In the genomic region with DNA sequence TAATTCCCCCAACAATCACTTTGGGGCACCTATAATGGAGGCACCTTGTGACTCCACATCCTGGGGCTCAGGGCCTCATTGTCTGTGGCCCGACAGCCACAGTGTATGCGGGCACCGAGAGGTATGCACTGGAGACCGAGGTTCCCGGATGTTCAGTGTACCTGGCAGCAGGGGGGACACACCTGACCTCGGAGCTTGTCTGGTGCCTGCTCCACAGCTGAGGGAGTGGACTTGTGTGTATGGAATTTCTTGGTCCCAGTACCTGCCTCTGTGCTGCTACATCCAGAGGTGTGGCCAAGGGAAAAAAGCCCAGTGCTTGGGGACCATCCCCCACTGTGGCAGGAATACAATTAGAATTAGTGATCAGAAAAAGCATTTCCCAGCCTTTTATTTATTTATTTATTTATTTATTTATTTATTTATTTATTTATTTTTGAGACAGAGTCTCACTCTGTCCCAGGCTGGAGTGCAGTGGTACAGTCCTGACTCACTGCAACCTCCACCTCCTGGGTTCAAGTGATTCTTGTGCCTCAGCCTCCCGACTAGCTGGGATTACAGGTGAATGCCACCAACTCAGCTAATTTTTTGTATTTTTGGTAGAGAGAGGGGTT, we compare ENCODE assay signal across 18 cellular contexts. TPM values are rescaled to one million over a fixed set of nuclear protein-coding genes. Genes with fewer than 3 reads are reported as not detected.
DNase-seq lines count a peak whose midpoint lies in the region; ATAC-seq and TF ChIP-seq lines count a peak whose summit lies in the region.
"Had no signal": no experiment of that assay in that cellular context is flagged by ENCODE, and none has a peak within 500 bp of the region (broad histone marks: within the 10 kb centered on the region; RNA-seq: fewer than 3 reads in every experiment).

No MANE protein-coding gene starts in this region.

- H3K4me2 ChIP-seq in GM23338 (peak overlapping the region; percentile 64), IMR-90 (ENCODE audit: low read depth, low read length) (no peak overlapping the region), neuronal stem cell (ENCODE audit: insufficient read depth, low read length, poor library complexity, severe bottlenecking) (no peak overlapping the region)

- intact Hi-C loops in IMR-90 (cut with micrococcal nuclease) = loop anchor here (2.0 kb wide), 1 partner anchor 65 kb away; the partner anchor contains the start of gene DET1
- intact Hi-C loops in heart right ventricle (cut with DNase I) = loop anchor here in 6 of 10 donors (2.0 to 10.0 kb wide), 3 partner anchors 67 to 135 kb away; partner anchors contain the start of gene DET1 (in 1 of the 6)

- no peak overlapping the region for H2BK12ac ChIP-seq in neuronal stem cell (ENCODE audit: low read length)

- no peak overlapping the region for H3K14ac ChIP-seq in IMR-90 (replicated peaks; ENCODE audit: low read depth, low read length)
- no peak overlapping the region for H3K14ac ChIP-seq in neuronal stem cell (ENCODE audit: low read length)

- in situ Hi-C loops in IMR-90 (cut with MboI; ENCODE audit: low sequenced_read_pairs) = no loop called here

- H3K36me3 ChIP-seq in GM23338 (ENCODE audit: insufficient read depth) (no peaks in the 10 kb centered on the region), IMR-90 (ENCODE audit: control insufficient read depth, insufficient read depth, low read length) (no peaks in the 10 kb centered on the region), endodermal cell (ENCODE audit: control insufficient read depth, insufficient read depth, low read length) (peaks cover 94% of the 10 kb centered on the region), neuronal stem cell (replicated peaks in 1 of 2; ENCODE audit: control insufficient read depth in 2 of 2, insufficient read depth in 2 of 2, low read length in 2 of 2) (no peaks in the 10 kb centered on the region), heart right ventricle (no peaks in the 10 kb centered on the region)
- H3K36me3 ChIP-seq: BLaER1 had no signal

- no peak for TF ChIP-seq POLR2A in IMR-90 (IDR thresholded peaks at IDR 0.05; ENCODE audit: low read depth, low read length)

- H3K79me1 ChIP-seq in IMR-90 (ENCODE audit: low read depth in 1 of 2, low read length in 2 of 2) (no peaks in the 10 kb centered on the region), neuronal stem cell (ENCODE audit: low read depth, low read length) (no peaks in the 10 kb centered on the region)

- DNase-seq in GM23338 (ENCODE audit: low spot score) (peak; percentile 56), IMR-90 (no peak), endodermal cell (peak; percentile 72), neuronal stem cell (ENCODE audit: low spot score) (no peak), NCI-H510A treated with DMSO at 0.1 percent for 48 hours (lab: John Stamatoyannopoulos, UW) (no peak), cortex of kidney (lab: John Stamatoyannopoulos, UW) (no peak), heart right ventricle (no peak)
- DNase-seq: CD4-positive, CD25-positive, alpha-beta regulatory T cell; GOT3; KBM-7; MV-4-11; NCI-H2029; NCI-H446 treated with DMSO at 0.1 percent for 48 hours; NCI-H69; SIG-M5 had no signal

- no peak overlapping the region for H3K56ac ChIP-seq in IMR-90 (ENCODE audit: extremely low read depth, insufficient read depth, low read length)

- no peak for TF ChIP-seq RAD21 in IMR-90 (IDR thresholded peaks at IDR 0.05; ENCODE audit: low read length)

- no peak overlapping the region for H4K5ac ChIP-seq in IMR-90 (ENCODE audit: low read depth, low read length)

- peak overlapping the region; percentile 21; the same call in 1 of the 2 replicates for H3K4me3 ChIP-seq in GM23338
- H3K4me3 ChIP-seq in IMR-90 (ENCODE audit: insufficient read depth, low read depth, low read length) = no peak overlapping the region
- no peak overlapping the region for H3K4me3 ChIP-seq in endodermal cell (ENCODE audit: low read length)
- no peak overlapping the region for H3K4me3 ChIP-seq in neuronal stem cell (ENCODE audit: low read length in 2 of 2)
- H3K4me3 ChIP-seq in heart right ventricle = no peak overlapping the region
- H3K4me3 ChIP-seq: BLaER1, SK-N-MC had no signal

- no peaks in the 10 kb centered on the region for H3F3A ChIP-seq in GM23338 (replicated peaks; ENCODE audit: low read depth)

- no peak overlapping the region for H2AFZ ChIP-seq in GM23338
- peak overlapping the region; percentile 47 for H2AFZ ChIP-seq in IMR-90 (replicated peaks; ENCODE audit: low read length, poor library complexity)
- no peak overlapping the region for H2AFZ ChIP-seq in neuronal stem cell (ENCODE audit: low read length)

- H4K20me1 ChIP-seq in GM23338 (replicated peaks; ENCODE audit: insufficient read depth) (no peaks in the 10 kb centered on the region), IMR-90 (ENCODE audit: insufficient read depth, low read length) (no peaks in the 10 kb centered on the region)
- H4K20me1 ChIP-seq: BLaER1 had no signal

- H3K4ac ChIP-seq in IMR-90 (ENCODE audit: low read depth, low read length) (peak overlapping the region; percentile 68; the same call in 1 of the 2 replicates), neuronal stem cell (ENCODE audit: low read length) (no peak overlapping the region)

- H3K79me2 ChIP-seq in GM23338 (replicated peaks; ENCODE audit: insufficient read depth) = no peaks in the 10 kb centered on the region

- H2BK20ac ChIP-seq in IMR-90 (ENCODE audit: low read depth, low read length) = peak overlapping the region; percentile 77; the same call in 1 of the 2 replicates

- peaks cover 2% of the 10 kb centered on the region; the same call in 1 of the 3 replicates for H3K9me3 Mint-ChIP-seq in GM23338
- no peaks in the 10 kb centered on the region for H3K9me3 Mint-ChIP-seq in endodermal cell

- peak overlapping the region; percentile 59 for H2BK120ac ChIP-seq in IMR-90 (ENCODE audit: low read depth, low read length)
- no peak overlapping the region for H2BK120ac ChIP-seq in neuronal stem cell (ENCODE audit: low read depth, low read length)

- H3K9me3 ChIP-seq in IMR-90 (ENCODE audit: control insufficient read depth, insufficient read depth, low read length) = no peaks in the 10 kb centered on the region
- no peaks in the 10 kb centered on the region for H3K9me3 ChIP-seq in endodermal cell (ENCODE audit: control insufficient read depth, low read length)
- no peaks in the 10 kb centered on the region for H3K9me3 ChIP-seq in neuronal stem cell (replicated peaks in 1 of 2; ENCODE audit: control insufficient read depth in 2 of 2, insufficient read depth in 1 of 2, low read depth in 1 of 2, low read length in 2 of 2)
- H3K9me3 ChIP-seq in heart right ventricle = no peaks in the 10 kb centered on the region
- H3K9me3 ChIP-seq: BLaER1 had no signal

- BruUV-seq in IMR-90 (replicated peaks; lab: Mats Ljungman, UMichigan) = no TSS peak

- no peak overlapping the region for H3K18ac ChIP-seq in IMR-90 (ENCODE audit: low read depth, low read length)
- H3K18ac ChIP-seq in neuronal stem cell (ENCODE audit: low read length) = peak overlapping the region; percentile 64

- H2AK9ac ChIP-seq in IMR-90 (replicated peaks; ENCODE audit: low read depth, low read length, poor library complexity) = no peak overlapping the region

- H3K27me3 Mint-ChIP-seq in GM23338 (ENCODE audit: insufficient read depth, low read depth, poor library complexity) = peaks cover 42% of the 10 kb centered on the region
- H3K27me3 Mint-ChIP-seq in endodermal cell (ENCODE audit: insufficient read depth) = peaks cover 2% of the 10 kb centered on the region

- POLR2A ChIA-PET in IMR-90 (lab: Charles Lee; ENCODE audit: unreplicated experiment) = no interaction called here

- H2BK5ac ChIP-seq in IMR-90 (ENCODE audit: low read depth, low read length, poor library complexity, severe bottlenecking) (no peak overlapping the region), neuronal stem cell (ENCODE audit: low read length) (no peak overlapping the region)

- CTCF ChIA-PET in IMR-90 (lab: Yijun Ruan, JAX) = interaction anchor here (0.6 kb wide), 1 partner anchor 1659 kb away, joined by 4 read pairs; no protein-coding TSS in a partner anchor

- H4K8ac ChIP-seq in IMR-90 (ENCODE audit: low read depth in 2 of 2, low read length in 2 of 2) (no peak overlapping the region; a peak in 2 of 4 replicates), neuronal stem cell (ENCODE audit: low read depth, low read length) (no peak overlapping the region)

- H3K36me3 Mint-ChIP-seq in GM23338 (ENCODE audit: low read depth) (no peaks in the 10 kb centered on the region), endodermal cell (ENCODE audit: low read depth) (peaks cover 51% of the 10 kb centered on the region)
- H3K36me3 Mint-ChIP-seq: CD4-positive, CD25-positive, alpha-beta regulatory T cell had no signal

- H3K27ac Mint-ChIP-seq in GM23338 (no peak overlapping the region), endodermal cell (peak overlapping the region; percentile 79)
- H3K27ac Mint-ChIP-seq: CD4-positive, CD25-positive, alpha-beta regulatory T cell had no signal

- no peak for TF ChIP-seq CTCF in GM23338 (conservative IDR thresholded peaks at IDR 0.05; ENCODE audit: low read depth in 2 of 2)
- no peak for TF ChIP-seq CTCF in IMR-90 (conservative IDR thresholded peaks at IDR 0.05; ENCODE audit: low read depth, low read length)
- no peak for TF ChIP-seq CTCF in endodermal cell (conservative IDR thresholded peaks at IDR 0.05)
- no peak for TF ChIP-seq CTCF in heart right ventricle (IDR thresholded peaks at IDR 0.05)

- H2BK15ac ChIP-seq in IMR-90 (ENCODE audit: low read depth, low read length) (no peak overlapping the region), neuronal stem cell (ENCODE audit: low read length) (peak overlapping the region; percentile 65)

- H3K27ac ChIP-seq in GM23338 (ENCODE audit: low read depth) (peak overlapping the region; percentile 92), IMR-90 (ENCODE audit: insufficient read depth, low read length) (no peak overlapping the region), endodermal cell (ENCODE audit: low read depth, low read length) (no peak overlapping the region), neuronal stem cell (replicated peaks; ENCODE audit: low read length) (no peak overlapping the region), heart right ventricle (no peak overlapping the region)
- H3K27ac ChIP-seq: BLaER1, SK-N-MC had no signal

- H3K9ac ChIP-seq in IMR-90 (ENCODE audit: low read depth, low read length) (no peak overlapping the region), endodermal cell (ENCODE audit: extremely low read depth, low read length, poor library complexity, severe bottlenecking) (no peak overlapping the region), neuronal stem cell (ENCODE audit: low read depth, low read length, poor library complexity) (no peak overlapping the region)
- H3K9ac ChIP-seq: BLaER1 had no signal

- WGBS in IMR-90 (ENCODE audit: extremely low coverage in 2 of 2, insufficient read length in 1 of 2), 2 experiments = 51% methylated on average over 4 of the region's 7 CpGs; no CpG with 5 or more reads in 1 of the 2 experiments
- 74 to 83% methylated on average over 1 to 7 of the region's 7 CpGs for WGBS in endodermal cell (ENCODE audit: insufficient coverage in 1 of 2, insufficient read length in 1 of 2), 2 experiments
- no CpG with 5 or more reads among the region's 7 CpGs for WGBS in neuronal stem cell (ENCODE audit: extremely low coverage in 2 of 2, insufficient read length in 2 of 2, insufficient replicate concordance in 1 of 2), 2 donors
- WGBS in heart right ventricle, 2 donors = 65 to 68% methylated on average over 7 of the region's 7 CpGs

- H3K23ac ChIP-seq in IMR-90 (ENCODE audit: low read depth, low read length) = no peak overlapping the region
- H3K23ac ChIP-seq in neuronal stem cell (ENCODE audit: low read depth, low read length, poor library complexity) = no peak overlapping the region

- H3K4me3 Mint-ChIP-seq in GM23338 = 0 out of 3 replicates have a peak overlapping the region, but pooled peaks have one; percentile 14
- no peak overlapping the region for H3K4me3 Mint-ChIP-seq in endodermal cell
- H3K4me3 Mint-ChIP-seq: CD4-positive, CD25-positive, alpha-beta regulatory T cell had no signal

- H3K4me1 ChIP-seq in GM23338 (ENCODE audit: insufficient read depth) (peaks cover 67% of the 10 kb centered on the region), IMR-90 (ENCODE audit: control insufficient read depth, insufficient read depth, low read length) (peaks cover 4% of the 10 kb centered on the region; the same call in 1 of the 2 replicates), endodermal cell (ENCODE audit: control insufficient read depth, insufficient read depth, low read length) (peaks cover 23% of the 10 kb centered on the region), neuronal stem cell (ENCODE audit: control insufficient read depth in 2 of 2, insufficient read depth in 1 of 2, low read depth in 1 of 2, low read length in 2 of 2) (peaks cover 29 to 36% of the 10 kb centered on the region in 2 donors), heart right ventricle (peaks cover 0 to 4% (median 0%) of the 10 kb centered on the region in 9 donors)

- H2AK5ac ChIP-seq in IMR-90 (ENCODE audit: low read depth, low read length) (no peak overlapping the region), neuronal stem cell (ENCODE audit: low read depth, low read length) (peak overlapping the region; percentile 77)

- peaks cover 8% of the 10 kb centered on the region; the same call in 1 of the 2 replicates for H3K9me1 ChIP-seq in IMR-90 (ENCODE audit: insufficient read depth, low read length)

- dilution Hi-C loops in IMR-90 (cut with HindIII; ENCODE audit: low sequenced_read_pairs, unreplicated experiment) = no loop called here

- H3K9me2 ChIP-seq in GM23338 (ENCODE audit: insufficient read depth) = no peaks in the 10 kb centered on the region

- H3K27me3 ChIP-seq in GM23338 (ENCODE audit: insufficient read depth) (peaks cover 27% of the 10 kb centered on the region), IMR-90 (ENCODE audit: control insufficient read depth, insufficient read depth, low read length) (peaks cover 19% of the 10 kb centered on the region), endodermal cell (ENCODE audit: control insufficient read depth, insufficient read depth, low read length, poor library complexity, severe bottlenecking) (no peaks in the 10 kb centered on the region), neuronal stem cell (ENCODE audit: control insufficient read depth in 3 of 3, insufficient read depth in 3 of 3, low read depth in 1 of 3, low read length in 3 of 3) (peaks cover 0 to 10% (median under 1%) of the 10 kb centered on the region in 3 experiments), heart right ventricle (peaks cover 0 to 16% (median 11%) of the 10 kb centered on the region in 7 donors)
- H3K27me3 ChIP-seq: BLaER1 had no signal

- peaks cover 76% of the 10 kb centered on the region for H3K4me1 Mint-ChIP-seq in GM23338
- peaks cover 56% of the 10 kb centered on the region for H3K4me1 Mint-ChIP-seq in endodermal cell

- peak; percentile 10 for ATAC-seq in GM23338
- ATAC-seq in IMR-90 (ENCODE audit: low read depth) = no peak
- ATAC-seq in GM19463 (IDR thresholded peaks at IDR 0.05; ENCODE audit: unreplicated experiment) = no peak
- ATAC-seq in heart right ventricle = no peak

- H4K91ac ChIP-seq in IMR-90 (ENCODE audit: insufficient read depth, low read depth, low read length) (no peak overlapping the region), neuronal stem cell (ENCODE audit: low read depth, low read length, poor library complexity) (peak overlapping the region; percentile 19)

RNA-seq across cellular contexts. Expression of gene AEN, which starts 8.8 kb away (rescaled TPM):
- total RNA-seq in GM23338 (2014; rRNA removed; shearing (Covaris generic)) = 218 and 220 TPM in 2 replicates
- polyA plus RNA-seq in GM23338 (2016; fragmentation: Nextera tagmentation; extraction: Ambion mirVana) (76.6 and 82.3 TPM in 2 replicates), IMR-90 (2012; rRNA removed) (48.6 and 55.4 TPM in 2 replicates), heart right ventricle (10 to 100 TPM in 1 of 2 donors, 1 to 10 TPM in 1; 3.4 to 13.2 TPM)
- total RNA-seq in IMR-90 (2012; rRNA removed) (85.5 and 91.4 TPM in 2 replicates), endodermal cell (10 to 100 TPM; 64.7 to 76.4 TPM), heart right ventricle (1 to 10 TPM; 4.0 to 9.5 (median 5.6) TPM)
- polyA plus RNA-seq in IMR-90 (2012; cell fraction: cytosol; rRNA removed) = 28.8 and 37.7 TPM in 2 replicates
- polyA plus RNA-seq in IMR-90 (2012; cell fraction: nucleus; rRNA removed; ENCODE audit: low replicate concordance) = 139 and 157 TPM in 2 replicates
- 43.9 TPM for polyA plus RNA-seq in endodermal cell (2013, experiment 1 of 2)
- polyA plus RNA-seq in endodermal cell (2013, experiment 2 of 2) = 42.6 TPM
- polyA plus RNA-seq in neuronal stem cell (2013, experiment 1 of 2) = 42.3 TPM
- polyA plus RNA-seq in neuronal stem cell (2013, experiment 2 of 2) = 41.6 TPM

RNA-seq across cellular contexts. Expression of gene ISG20, which starts 26.5 kb away (rescaled TPM):
- 1.1 and 3.7 TPM in 2 replicates for total RNA-seq in GM23338 (2014; rRNA removed; shearing (Covaris generic))
- 3.2 and 4.9 TPM in 2 replicates for polyA plus RNA-seq in GM23338 (2016; fragmentation: Nextera tagmentation; extraction: Ambion mirVana)
- 0.72 and 1.1 TPM in 2 replicates for total RNA-seq in IMR-90 (2012; rRNA removed)
- 1.2 and 3.1 TPM in 2 replicates for polyA plus RNA-seq in IMR-90 (2012; rRNA removed)
- 1.7 and 3.0 TPM in 2 replicates for polyA plus RNA-seq in IMR-90 (2012; cell fraction: cytosol; rRNA removed)
- 3.5 and 5.7 TPM in 2 replicates for polyA plus RNA-seq in IMR-90 (2012; cell fraction: nucleus; rRNA removed; ENCODE audit: low replicate concordance)
- total RNA-seq in endodermal cell = 10 to 100 TPM in 1 of 2 donors, 1 to 10 TPM in 1; 9.3 to 11.4 TPM
- 2.8 TPM for polyA plus RNA-seq in endodermal cell (2013, experiment 1 of 2)
- 1.9 TPM for polyA plus RNA-seq in endodermal cell (2013, experiment 2 of 2)
- 2.1 TPM for polyA plus RNA-seq in neuronal stem cell (2013, experiment 1 of 2)
- 1.6 TPM for polyA plus RNA-seq in neuronal stem cell (2013, experiment 2 of 2)
- total RNA-seq in heart right ventricle = 10 to 100 TPM in 1 of 10 donors, 1 to 10 TPM in 9; 2.0 to 23.0 (median 4.5) TPM
- polyA plus RNA-seq in heart right ventricle = 10 to 100 TPM in 1 of 2 donors, 1 to 10 TPM in 1; 3.6 to 13.8 TPM

Comparison
In these comparisons a context has a peak if more than half of its experiments do, and no peak if none do; other contexts are left out.
1. DNase-seq: peak in GM23338 (single experiment) and endodermal cell (single experiment); none in IMR-90 (single experiment), neuronal stem cell (single experiment), NCI-H510A treated with DMSO at 0.1 percent for 48 hours (single experiment), cortex of kidney (single experiment) and heart right ventricle (0 of 2).